In genomic region chr10:78806805-78807221, GRCh38 we compare ENCODE assay signal across 24 cellular contexts.
DNase-seq lines count a peak whose midpoint lies in the region; ATAC-seq and TF ChIP-seq lines count a peak whose summit lies in the region.
"Had no signal": no experiment of that assay in that cellular context is flagged by ENCODE, and none has a peak within 500 bp of the region (broad histone marks: within the 10 kb centered on the region; RNA-seq: fewer than 3 reads in every experiment).

No MANE protein-coding gene starts in this region.

- no peak overlapping the region for H3K4me2 ChIP-seq in mammary epithelial cell (ENCODE audit: insufficient read depth, low read depth, low read length)
- H3K4me2 ChIP-seq: BLaER1 had no signal

- H3K4me3 ChIP-seq in HUES6 (ENCODE audit: low read depth, low read length), result no peak overlapping the region
- no peak overlapping the region for H3K4me3 ChIP-seq in mammary epithelial cell (replicated peaks in 1 of 3; ENCODE audit: insufficient read depth in 1 of 3, low read depth in 2 of 3, low read length in 3 of 3)
- no peak overlapping the region for H3K4me3 ChIP-seq in mucosa of descending colon
- H3K4me3 ChIP-seq: BLaER1, esophagus squamous epithelium, left ventricle myocardium inferior, tibial nerve had no signal

- CTCF ChIA-PET in mammary epithelial cell (lab: Charles Lee; ENCODE audit: low non-redundant PET), result no interaction called here

- H3K27me3 ChIP-seq in HUES6 (ENCODE audit: control insufficient read depth, insufficient read depth, low read length) (peaks cover 6% of the 10 kb centered on the region; the same call in 1 of the 2 replicates), mammary epithelial cell (ENCODE audit: insufficient read depth, low read length) (peaks cover 11% of the 10 kb centered on the region)
- H3K27me3 ChIP-seq: BLaER1, neutrophil, tibial nerve had no signal

- H3K9me3 ChIP-seq in HUES6 (ENCODE audit: control insufficient read depth, insufficient read depth, low read depth, low read length) (no peaks in the 10 kb centered on the region), mammary epithelial cell (replicated peaks; ENCODE audit: insufficient read depth, low read length) (no peaks in the 10 kb centered on the region), mucosa of descending colon (no peaks in the 10 kb centered on the region)
- H3K9me3 ChIP-seq: BLaER1, esophagus squamous epithelium, left ventricle myocardium inferior, neutrophil, tibial nerve had no signal

- H3K79me2 ChIP-seq in mammary epithelial cell (ENCODE audit: insufficient read depth, low read length), result no peaks in the 10 kb centered on the region

- no peak for TF ChIP-seq CTCF in mammary epithelial cell (conservative IDR thresholded peaks at IDR 0.05 in 1 of 2, IDR thresholded peaks at IDR 0.05 in 1 of 2; ENCODE audit: extremely low read depth in 1 of 2, insufficient read depth in 1 of 2, low read depth in 1 of 2, low read length in 2 of 2)
- no peak for TF ChIP-seq CTCF in mucosa of descending colon (IDR thresholded peaks at IDR 0.05)

- no TSS peak for BruUV-seq in mammary epithelial cell (replicated peaks; lab: Mats Ljungman, UMichigan)

- dilution Hi-C loops in mammary epithelial cell (cut with HindIII; ENCODE audit: low sequenced_read_pairs), result no loop called here

- in situ Hi-C loops in mammary epithelial cell (cut with MboI; ENCODE audit: low sequenced_read_pairs in 2 of 2), result no loop called here

- ATAC-seq in mucosa of descending colon (peak; percentile 11), GM21360 (IDR thresholded peaks at IDR 0.05; ENCODE audit: unreplicated experiment) (no peak), HG02870 (IDR thresholded peaks at IDR 0.05; ENCODE audit: unreplicated experiment) (no peak), GM18498 (IDR thresholded peaks at IDR 0.05; ENCODE audit: unreplicated experiment) (no peak)

- DNase-seq in AG08395 (ENCODE audit: low spot score) (peak; percentile 13), mammary epithelial cell (peak; percentile 43), mucosa of descending colon (no peak), amygdala (lab: John Stamatoyannopoulos, UW) (no peak)
- DNase-seq: activated naive CD4-positive, alpha-beta T cell; aorta; effector CD8-positive, alpha-beta T cell; esophagus squamous epithelium; HFFc6; KG1; left ventricle myocardium inferior; NCI-H187; NCI-H226; small intestine; stimulated activated CD4-positive, alpha-beta T cell treated with anti-CD3 and anti-CD28 coated beads, Interleukin-2, amount 100 ng/mL, for 48 hours; stimulated activated naive CD4-positive, alpha-beta T cell treated with Interleukin-2 at 50 U/mL for 16 hours; WERI-Rb-1 had no signal

- peaks cover 26% of the 10 kb centered on the region; the same call in 1 of the 2 replicates for H3K4me1 ChIP-seq in HUES6 (ENCODE audit: control insufficient read depth, insufficient read depth, low read length)
- H3K4me1 ChIP-seq in mammary epithelial cell (ENCODE audit: insufficient read depth, low read length), result no peaks in the 10 kb centered on the region
- peaks cover 9% of the 10 kb centered on the region for H3K4me1 ChIP-seq in mucosa of descending colon (ENCODE audit: low read depth)
- H3K4me1 ChIP-seq: BLaER1 had no signal

- H3K27ac ChIP-seq in HUES6 (ENCODE audit: low read depth, low read length) (no peak overlapping the region), mammary epithelial cell (ENCODE audit: insufficient read depth, low read depth, low read length) (no peak overlapping the region)
- H3K27ac ChIP-seq: BLaER1, left ventricle myocardium inferior, neutrophil, tibial nerve, WERI-Rb-1 had no signal

- no peaks in the 10 kb centered on the region for H4K20me1 ChIP-seq in mammary epithelial cell (ENCODE audit: insufficient read depth, low read length)
- H4K20me1 ChIP-seq: BLaER1 had no signal

- intact Hi-C loops in mammary epithelial cell (cut with micrococcal nuclease) (no loop called here), mucosa of descending colon (cut with DNase I, micrococcal nuclease) (no loop called here)

- H3K9ac ChIP-seq in HUES6 (ENCODE audit: low read length), result peak overlapping the region; percentile 42
- H3K9ac ChIP-seq in mammary epithelial cell (ENCODE audit: insufficient read depth, low read length), result no peak overlapping the region
- H3K9ac ChIP-seq: BLaER1 had no signal

- H3K36me3 ChIP-seq in HUES6 (ENCODE audit: control insufficient read depth, insufficient read depth, low read length) (no peaks in the 10 kb centered on the region), mammary epithelial cell (ENCODE audit: insufficient read depth, low read length) (no peaks in the 10 kb centered on the region), mucosa of descending colon (ENCODE audit: low read depth) (no peaks in the 10 kb centered on the region)
- H3K36me3 ChIP-seq: BLaER1, esophagus squamous epithelium, left ventricle myocardium inferior, neutrophil, tibial nerve, WERI-Rb-1 had no signal

- 83% methylated on average over 2 of the region's 2 CpGs for WGBS in mammary epithelial cell (ENCODE audit: low coverage, missing lambda C conversion rate)

- H2AFZ ChIP-seq in mammary epithelial cell (ENCODE audit: low read depth, low read length), result no peak overlapping the region

Comparison
In these comparisons a context has a peak if more than half of its experiments do, and no peak if none do; other contexts are left out.
1. DNase-seq: peak in AG08395 (single experiment) and mammary epithelial cell (single experiment); none in mucosa of descending colon (0 of 3) and amygdala (0 of 56).